ENCODE assay signal across 19 cellular contexts in the genomic region with DNA sequence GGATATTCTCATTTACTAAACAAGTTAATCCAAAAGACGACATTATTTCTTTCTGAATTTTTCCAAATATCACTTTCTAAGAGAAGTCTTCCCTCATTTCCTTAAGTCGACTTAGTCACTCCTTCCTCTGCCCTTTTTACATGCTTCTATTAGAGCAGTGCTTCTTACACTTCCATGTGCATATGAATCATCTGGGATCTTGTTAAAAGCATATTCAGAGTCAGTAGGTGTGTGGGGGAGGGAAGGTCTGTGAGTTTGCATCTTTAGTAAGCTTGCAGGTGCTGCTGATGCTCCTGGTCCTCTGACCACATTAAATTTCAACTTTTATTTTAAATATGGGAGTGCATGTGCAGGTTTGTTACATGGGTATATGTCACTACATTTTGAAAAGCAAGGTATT.
DNase-seq lines count a peak whose midpoint lies in the region; ATAC-seq and TF ChIP-seq lines count a peak whose summit lies in the region.
"Had no signal": no experiment of that assay in that cellular context is flagged by ENCODE, and none has a peak within 500 bp of the region (broad histone marks: within the 10 kb centered on the region; RNA-seq: fewer than 3 reads in every experiment).

No MANE protein-coding gene starts in this region.

- no TSS peak for BruUV-seq in Calu3 (replicated peaks; lab: Mats Ljungman, UMichigan)

- DNase-seq in Calu3 (peak; percentile 0), G401 (ENCODE audit: low spot score) (peak; percentile 34), NCI-H2227 treated with DMSO at 0.1 percent for 48 hours (lab: John Stamatoyannopoulos, UW) (peak; percentile 50), HT-29 (ENCODE audit: low spot score) (no peak)
- DNase-seq: activated CD8-positive, alpha-beta T cell treated with anti-CD3 and anti-CD28 coated beads, Interleukin-2, amount 10 ng/mL, durations not matched to agents 7 days and 5 days; activated naive CD4-positive, alpha-beta T cell treated with anti-CD3 and anti-CD28 coated beads for 36 hours; activated T-cell treated with anti-CD3 and anti-CD28 coated beads, Interleukin-2, amount 50 U/mL, for 1 hour; erythroblast; NCI-H226; occipital lobe; right cardiac atrium; stimulated activated CD4-positive, alpha-beta T cell treated with anti-CD3 and anti-CD28 coated beads, Interleukin-12 subunit alpha, Interleukin-12 subunit beta, amount 100 ng/mL, for 4 hours; T1000 had no signal

- H3K9me3 Mint-ChIP-seq in Calu3 (ENCODE audit: low read depth, unreplicated experiment) = no peaks in the 10 kb centered on the region
- H3K9me3 Mint-ChIP-seq: activated naive CD4-positive, alpha-beta T cell treated with anti-CD3 and anti-CD28 coated beads for 36 hours; central memory CD8-positive, alpha-beta T cell; type B pancreatic cell had no signal

- ATAC-seq in esophagus mucosa (peak; percentile 66), HG03135 (IDR thresholded peaks at IDR 0.05; ENCODE audit: unreplicated experiment) (no peak), GM21528 (IDR thresholded peaks at IDR 0.05; ENCODE audit: low FRiP score, unreplicated experiment) (no peak)
- ATAC-seq: activated CD8-positive, alpha-beta T cell treated with anti-CD3 and anti-CD28 coated beads, Interleukin-2, amount 10 ng/mL, durations not matched to agents 7 days and 5 days; K562; right cardiac atrium had no signal

- no peaks in the 10 kb centered on the region for H3K36me3 Mint-ChIP-seq in Calu3 (ENCODE audit: insufficient read depth, unreplicated experiment)
- H3K36me3 Mint-ChIP-seq: type B pancreatic cell had no signal

- TF ChIP-seq CTCF in Calu3 (IDR thresholded peaks at IDR 0.05; ENCODE audit: unreplicated experiment) = no peak

- no peaks in the 10 kb centered on the region for H3K27me3 Mint-ChIP-seq in Calu3 (ENCODE audit: unreplicated experiment)
- H3K27me3 Mint-ChIP-seq: central memory CD8-positive, alpha-beta T cell had no signal

- in situ Hi-C loops in G401 (cut with HindIII; ENCODE audit: low sequenced_read_pairs) = no loop called here

- CTCF ChIA-PET in Calu3 (lab: Charles Lee) = no interaction called here

- no peak overlapping the region for H3K27ac Mint-ChIP-seq in Calu3 (ENCODE audit: unreplicated experiment)
- H3K27ac Mint-ChIP-seq: activated CD8-positive, alpha-beta T cell treated with anti-CD3 and anti-CD28 coated beads, Interleukin-2, amount 10 ng/mL, durations not matched to agents 7 days and 5 days; activated naive CD4-positive, alpha-beta T cell treated with anti-CD3 and anti-CD28 coated beads for 36 hours; type B pancreatic cell had no signal

- H3K4me1 Mint-ChIP-seq in Calu3 (ENCODE audit: low read depth, unreplicated experiment) = no peaks in the 10 kb centered on the region
- H3K4me1 Mint-ChIP-seq: central memory CD8-positive, alpha-beta T cell had no signal

- intact Hi-C loops in Calu3 (cut with micrococcal nuclease; ENCODE audit: unreplicated experiment) = no loop called here

- no peak overlapping the region for H3K4me3 Mint-ChIP-seq in Calu3 (ENCODE audit: low read depth, unreplicated experiment)
- H3K4me3 Mint-ChIP-seq: activated CD8-positive, alpha-beta T cell treated with anti-CD3 and anti-CD28 coated beads, Interleukin-2, amount 10 ng/mL, durations not matched to agents 7 days and 5 days; activated naive CD4-positive, alpha-beta T cell treated with anti-CD3 and anti-CD28 coated beads for 36 hours; central memory CD8-positive, alpha-beta T cell; type B pancreatic cell had no signal
